ENCODE assay signal across 1 cellular context in the genomic region with DNA sequence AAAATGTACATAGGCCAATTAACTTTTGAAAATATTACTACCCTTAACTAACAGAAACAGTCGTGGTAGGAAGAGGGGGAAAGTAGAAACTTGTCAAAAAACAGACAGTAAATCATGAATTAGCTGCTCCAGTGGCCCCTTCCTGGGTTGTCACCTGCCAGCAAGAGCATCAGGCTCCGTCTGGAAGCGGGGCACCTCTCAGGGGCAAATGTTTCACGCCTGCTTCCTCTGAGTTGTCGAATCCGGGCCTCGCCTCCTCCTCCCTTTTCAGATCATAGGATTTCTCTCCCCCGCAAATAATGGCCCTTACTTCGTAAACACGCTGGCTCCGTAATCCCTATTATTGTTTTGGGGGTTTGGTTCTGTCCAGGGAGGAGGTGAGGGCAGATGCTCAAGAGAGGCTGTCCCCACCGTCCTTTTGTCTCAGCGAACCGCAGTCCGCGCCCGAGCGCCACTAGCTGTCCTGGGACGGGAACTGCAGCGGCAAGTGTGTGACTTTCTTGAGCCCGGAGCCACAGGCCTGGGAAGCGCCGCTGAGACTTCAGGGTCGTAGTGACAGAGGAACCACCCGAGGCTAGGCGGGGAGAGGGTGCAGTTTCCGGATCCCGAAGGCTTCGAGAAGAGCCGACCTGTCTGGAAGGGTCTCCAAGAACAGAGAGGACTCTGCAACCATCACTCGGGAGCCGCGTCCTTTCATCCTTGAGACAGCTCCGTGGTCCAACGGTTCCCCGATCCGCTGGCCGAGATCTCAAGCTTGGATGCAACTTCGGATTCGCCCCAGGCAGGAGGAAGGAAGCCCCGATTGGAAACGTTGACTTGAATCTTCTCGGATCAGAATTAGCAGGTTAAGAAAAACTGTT.
TF ChIP-seq lines count a peak whose summit lies in the region.

No MANE protein-coding gene starts in this region.

TF ChIP-seq in K562, 482 proteins besides CTCF, POLR2A, EP300 and RAD21 (continued from another document and continues in another):
- no peak; the same call in 1 of the 2 replicates for TF ChIP-seq VEZF1 (CRISPR knock-in tag; IDR thresholded peaks at IDR 0.05)
- no peak for TF ChIP-seq CHD1 (IDR thresholded peaks at IDR 0.05; ENCODE audit: low read length)
- peak; percentile 91 for TF ChIP-seq SMC3 (conservative IDR thresholded peaks at IDR 0.05; ENCODE audit: insufficient read depth, low read depth, low read length)
- TF ChIP-seq ZNF253 (CRISPR knock-in tag; conservative IDR thresholded peaks at IDR 0.05), result no peak
- peak; percentile 50 for TF ChIP-seq ZNF384 (IDR thresholded peaks at IDR 0.05; ENCODE audit: low read depth, low read length)
- TF ChIP-seq MLX (CRISPR knock-in tag; conservative IDR thresholded peaks at IDR 0.05), result peak in 1 of 2 experiments; percentile 84; a peak in 2 of 4 replicates
- no peak for TF ChIP-seq PPARD (CRISPR knock-in tag; IDR thresholded peaks at IDR 0.05)
- TF ChIP-seq FOXM1 (IDR thresholded peaks at IDR 0.05; ENCODE audit: low read depth), result no peak
- 0 out of 2 replicates have a peak, but pooled peaks have one; percentile 42 for TF ChIP-seq FOXM1 (CRISPR knock-in tag; IDR thresholded peaks at IDR 0.05; ENCODE audit: low read depth)
- TF ChIP-seq RCOR1 (IDR thresholded peaks at IDR 0.05; ENCODE audit: borderline replicate concordance in 1 of 2, low read depth in 2 of 2, low read length in 2 of 2), result peak in 1 of 2 experiments; percentile 63; a peak in 1 of 4 replicates
- no peak for TF ChIP-seq TOE1 (IDR thresholded peaks at IDR 0.05; ENCODE audit: borderline replicate concordance)
- 0 out of 2 replicates have a peak, but pooled peaks have one; percentile 58 for TF ChIP-seq TOE1 (CRISPR knock-in tag; IDR thresholded peaks at IDR 0.05; ENCODE audit: borderline replicate concordance, low read depth)
- TF ChIP-seq, protein P1, sequence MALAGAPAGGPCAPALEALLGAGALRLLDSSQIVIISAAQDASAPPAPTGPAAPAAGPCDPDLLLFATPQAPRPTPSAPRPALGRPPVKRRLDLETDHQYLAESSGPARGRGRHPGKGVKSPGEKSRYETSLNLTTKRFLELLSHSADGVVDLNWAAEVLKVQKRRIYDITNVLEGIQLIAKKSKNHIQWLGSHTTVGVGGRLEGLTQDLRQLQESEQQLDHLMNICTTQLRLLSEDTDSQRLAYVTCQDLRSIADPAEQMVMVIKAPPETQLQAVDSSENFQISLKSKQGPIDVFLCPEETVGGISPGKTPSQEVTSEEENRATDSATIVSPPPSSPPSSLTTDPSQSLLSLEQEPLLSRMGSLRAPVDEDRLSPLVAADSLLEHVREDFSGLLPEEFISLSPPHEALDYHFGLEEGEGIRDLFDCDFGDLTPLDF (CRISPR knock-in tag; IDR thresholded peaks at IDR 0.05), result peak; percentile 78; the same call in 1 of the 2 replicates
- TF ChIP-seq ZBTB7A (IDR thresholded peaks at IDR 0.05; ENCODE audit: borderline replicate concordance, control insufficient read depth, low read depth, low read length), result peak; percentile 60; the same call in 1 of the 2 replicates
- peak; percentile 62 for TF ChIP-seq CC2D1A (IDR thresholded peaks at IDR 0.05)
- no peak for TF ChIP-seq POLR3A (IDR thresholded peaks at IDR 0.05; ENCODE audit: borderline replicate concordance, extremely low read depth, insufficient read depth, insufficient read length)
- peak; percentile 27 for TF ChIP-seq ZFP36 (IDR thresholded peaks at IDR 0.05; ENCODE audit: low read depth, low read length, partially characterized antibody)
- peak; percentile 54 for TF ChIP-seq SMARCB1 (IDR thresholded peaks at IDR 0.05; ENCODE audit: insufficient read length, low read depth)
- no peak for TF ChIP-seq E2F3 (CRISPR knock-in tag; IDR thresholded peaks at IDR 0.05)
- TF ChIP-seq ZNF282 (CRISPR knock-in tag; IDR thresholded peaks at IDR 0.05), result no peak
- no peak for TF ChIP-seq FUS (optimal IDR thresholded peaks at IDR 0.05; ENCODE audit: low read depth, low read length)
- TF ChIP-seq E2F6 (IDR thresholded peaks at IDR 0.05; ENCODE audit: borderline replicate concordance in 1 of 2, extremely low read depth in 1 of 2, insufficient read depth in 1 of 2, insufficient read length in 1 of 2, low read depth in 1 of 2, low read length in 1 of 2, poor library complexity in 1 of 2, severe bottlenecking in 1 of 2), result peak in 1 of 2 experiments; percentile 29
- TF ChIP-seq NBN (IDR thresholded peaks at IDR 0.05; ENCODE audit: low read depth), result 0 out of 2 replicates have a peak, but pooled peaks have one; percentile 10
- TF ChIP-seq MTA3 (IDR thresholded peaks at IDR 0.05; ENCODE audit: borderline replicate concordance), result peak; percentile 26; the same call in 1 of the 2 replicates
- peak; percentile 54; the same call in 1 of the 2 replicates for TF ChIP-seq SPI1 (IDR thresholded peaks at IDR 0.05; ENCODE audit: borderline replicate concordance, low read depth, low read length)
- no peak for TF ChIP-seq ZC3H11A (IDR thresholded peaks at IDR 0.05; ENCODE audit: low read depth, low read length)
- TF ChIP-seq TEAD2 (tag; IDR thresholded peaks at IDR 0.05), result no peak
- TF ChIP-seq, protein P2, sequence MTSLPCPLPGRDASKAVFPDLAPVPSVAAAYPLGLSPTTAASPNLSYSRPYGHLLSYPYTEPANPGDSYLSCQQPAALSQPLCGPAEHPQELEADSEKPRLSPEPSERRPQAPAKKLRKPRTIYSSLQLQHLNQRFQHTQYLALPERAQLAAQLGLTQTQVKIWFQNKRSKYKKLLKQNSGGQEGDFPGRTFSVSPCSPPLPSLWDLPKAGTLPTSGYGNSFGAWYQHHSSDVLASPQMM (CRISPR knock-in tag; IDR thresholded peaks at IDR 0.05), result no peak
- TF ChIP-seq ZNF449 (CRISPR knock-in tag; IDR thresholded peaks at IDR 0.05), result no peak
- TF ChIP-seq ZNF311 (CRISPR knock-in tag; IDR thresholded peaks at IDR 0.05), result 0 out of 2 replicates have a peak, but pooled peaks have one; percentile 37
- TF ChIP-seq REST (CRISPR knock-in tag; IDR thresholded peaks at IDR 0.05; ENCODE audit: low read depth), result peak; percentile 85
- TF ChIP-seq GATAD2A (IDR thresholded peaks at IDR 0.05), result peak; percentile 26; the same call in 1 of the 2 replicates
- TF ChIP-seq, protein P3, sequence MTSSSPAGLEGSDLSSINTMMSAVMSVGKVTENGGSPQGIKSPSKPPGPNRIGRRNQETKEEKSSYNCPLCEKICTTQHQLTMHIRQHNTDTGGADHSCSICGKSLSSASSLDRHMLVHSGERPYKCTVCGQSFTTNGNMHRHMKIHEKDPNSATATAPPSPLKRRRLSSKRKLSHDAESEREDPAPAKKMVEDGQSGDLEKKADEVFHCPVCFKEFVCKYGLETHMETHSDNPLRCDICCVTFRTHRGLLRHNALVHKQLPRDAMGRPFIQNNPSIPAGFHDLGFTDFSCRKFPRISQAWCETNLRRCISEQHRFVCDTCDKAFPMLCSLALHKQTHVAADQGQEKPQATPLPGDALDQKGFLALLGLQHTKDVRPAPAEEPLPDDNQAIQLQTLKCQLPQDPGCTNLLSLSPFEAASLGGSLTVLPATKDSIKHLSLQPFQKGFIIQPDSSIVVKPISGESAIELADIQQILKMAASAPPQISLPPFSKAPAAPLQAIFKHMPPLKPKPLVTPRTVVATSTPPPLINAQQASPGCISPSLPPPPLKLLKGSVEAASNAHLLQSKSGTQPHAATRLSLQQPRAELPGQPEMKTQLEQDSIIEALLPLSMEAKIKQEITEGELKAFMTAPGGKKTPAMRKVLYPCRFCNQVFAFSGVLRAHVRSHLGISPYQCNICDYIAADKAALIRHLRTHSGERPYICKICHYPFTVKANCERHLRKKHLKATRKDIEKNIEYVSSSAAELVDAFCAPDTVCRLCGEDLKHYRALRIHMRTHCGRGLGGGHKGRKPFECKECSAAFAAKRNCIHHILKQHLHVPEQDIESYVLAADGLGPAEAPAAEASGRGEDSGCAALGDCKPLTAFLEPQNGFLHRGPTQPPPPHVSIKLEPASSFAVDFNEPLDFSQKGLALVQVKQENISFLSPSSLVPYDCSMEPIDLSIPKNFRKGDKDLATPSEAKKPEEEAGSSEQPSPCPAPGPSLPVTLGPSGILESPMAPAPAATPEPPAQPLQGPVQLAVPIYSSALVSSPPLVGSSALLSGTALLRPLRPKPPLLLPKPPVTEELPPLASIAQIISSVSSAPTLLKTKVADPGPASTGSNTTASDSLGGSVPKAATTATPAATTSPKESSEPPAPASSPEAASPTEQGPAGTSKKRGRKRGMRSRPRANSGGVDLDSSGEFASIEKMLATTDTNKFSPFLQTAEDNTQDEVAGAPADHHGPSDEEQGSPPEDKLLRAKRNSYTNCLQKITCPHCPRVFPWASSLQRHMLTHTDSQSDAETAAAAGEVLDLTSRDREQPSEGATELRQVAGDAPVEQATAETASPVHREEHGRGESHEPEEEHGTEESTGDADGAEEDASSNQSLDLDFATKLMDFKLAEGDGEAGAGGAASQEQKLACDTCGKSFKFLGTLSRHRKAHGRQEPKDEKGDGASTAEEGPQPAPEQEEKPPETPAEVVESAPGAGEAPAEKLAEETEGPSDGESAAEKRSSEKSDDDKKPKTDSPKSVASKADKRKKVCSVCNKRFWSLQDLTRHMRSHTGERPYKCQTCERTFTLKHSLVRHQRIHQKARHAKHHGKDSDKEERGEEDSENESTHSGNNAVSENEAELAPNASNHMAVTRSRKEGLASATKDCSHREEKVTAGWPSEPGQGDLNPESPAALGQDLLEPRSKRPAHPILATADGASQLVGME (CRISPR knock-in tag; IDR thresholded peaks at IDR 0.05), result no peak
- no peak for TF ChIP-seq ZNF277 (CRISPR knock-in tag; IDR thresholded peaks at IDR 0.05; ENCODE audit: borderline replicate concordance)
- TF ChIP-seq ZNF589 (CRISPR knock-in tag; IDR thresholded peaks at IDR 0.05; ENCODE audit: low read depth), result 0 out of 2 replicates have a peak, but pooled peaks have one; percentile 21
- peak; percentile 93 for TF ChIP-seq RBBP5 (IDR thresholded peaks at IDR 0.05; ENCODE audit: borderline replicate concordance, insufficient read depth, low read length, poor library complexity, severe bottlenecking)
